ENCODE assay signal across 10 cellular contexts in the genomic region with DNA sequence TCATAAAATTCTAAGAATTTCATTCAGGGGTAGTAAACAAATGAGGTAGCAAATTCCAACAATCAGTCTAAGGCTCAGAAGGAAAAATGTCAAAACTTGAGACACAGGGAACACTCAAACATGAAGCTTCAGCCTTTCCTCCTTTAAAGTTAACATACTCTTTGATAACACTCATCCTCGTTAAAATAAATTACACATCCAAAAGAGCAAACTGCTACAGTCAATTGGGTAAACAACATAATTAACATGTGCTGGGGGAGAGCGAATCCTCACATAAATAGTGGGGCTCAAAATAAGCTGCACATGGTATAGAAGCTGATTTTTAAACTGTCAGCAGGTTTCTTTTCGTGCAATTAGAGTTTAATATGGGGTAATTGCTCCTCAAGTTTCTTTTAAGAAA. TPM values are rescaled to one million over a fixed set of nuclear protein-coding genes. Genes with fewer than 3 reads are reported as not detected.
DNase-seq lines count a peak whose midpoint lies in the region; ATAC-seq and TF ChIP-seq lines count a peak whose summit lies in the region.
"Had no signal": no experiment of that assay in that cellular context is flagged by ENCODE, and none has a peak within 500 bp of the region (broad histone marks: within the 10 kb centered on the region; RNA-seq: fewer than 3 reads in every experiment).

No MANE protein-coding gene starts in this region.

- H3K36me3 ChIP-seq in stomach smooth muscle (ENCODE audit: control insufficient read depth in 2 of 2, insufficient read depth in 2 of 2, low read length in 2 of 2) = peaks cover 0 to 4% of the 10 kb centered on the region in 2 donors

- CTCF ChIA-PET in RWPE1 (lab: Yijun Ruan, JAX) = interaction anchor here (0.6 to 3.0 kb wide), 2 partner anchors 69 to 212 kb away, joined by 3 to 11 read pairs; no protein-coding TSS in a partner anchor

- no peak for ATAC-seq in activated T-cell treated with anti-CD3 and anti-CD28 coated beads, Interleukin-2, amount 50 U/mL, for 72 hours (replicated peaks in 1 of 2)
- ATAC-seq in activated naive CD8-positive, alpha-beta T cell treated with anti-CD3 and anti-CD28 coated beads, Interleukin-2, amount 10 ng/mL, durations not matched to agents 7 days and 5 days (ENCODE audit: low read depth) = no peak
- ATAC-seq in GM19351 (IDR thresholded peaks at IDR 0.05; ENCODE audit: unreplicated experiment) (no peak), HG03175 (IDR thresholded peaks at IDR 0.05; ENCODE audit: unreplicated experiment) (no peak)
- ATAC-seq: left ventricle myocardium superior had no signal

- TF ChIP-seq CTCF in RWPE1 (conservative IDR thresholded peaks at IDR 0.05; ENCODE audit: low read depth) = no peak

- H3K27ac ChIP-seq in stomach smooth muscle (ENCODE audit: low read length) = peak overlapping the region; percentile 88
- H3K27ac ChIP-seq in RWPE1 = no peak overlapping the region

- POLR2A ChIA-PET in activated naive CD8-positive, alpha-beta T cell treated with anti-CD3 and anti-CD28 coated beads, Interleukin-2, amount 10 ng/mL, durations not matched to agents 7 days and 5 days (lab: Charles Lee) = interaction anchor here (0.9 to 1.2 kb wide), 2 partner anchors 46 to 122 kb away, joined by 4 to 5 read pairs; a partner anchor contains a TSS
- POLR2A ChIA-PET in RWPE1 (lab: Yijun Ruan, JAX; ENCODE audit: low non-redundant PET) = no interaction called here

- peaks cover 87% of the 10 kb centered on the region for H3K4me1 Mint-ChIP-seq in activated T-cell treated with anti-CD3 and anti-CD28 coated beads, Interleukin-2, amount 50 U/mL, for 72 hours (ENCODE audit: low read depth)
- peaks cover 59% of the 10 kb centered on the region for H3K4me1 Mint-ChIP-seq in activated naive CD8-positive, alpha-beta T cell treated with anti-CD3 and anti-CD28 coated beads, Interleukin-2, amount 10 ng/mL, durations not matched to agents 7 days and 5 days

- H3K4me3 Mint-ChIP-seq in activated T-cell treated with anti-CD3 and anti-CD28 coated beads, Interleukin-2, amount 50 U/mL, for 72 hours = peak overlapping the region; percentile 55 to 89
- H3K4me3 Mint-ChIP-seq in activated naive CD8-positive, alpha-beta T cell treated with anti-CD3 and anti-CD28 coated beads, Interleukin-2, amount 10 ng/mL, durations not matched to agents 7 days and 5 days = peak overlapping the region; percentile 27

- peak overlapping the region; percentile 1; the same call in 1 of the 2 replicates for H3K4me3 ChIP-seq in iPS-18c (ENCODE audit: insufficient read depth, low read depth, low read length)
- peak overlapping the region; percentile 28 to 94 for H3K4me3 ChIP-seq in stomach smooth muscle (ENCODE audit: low read length in 2 of 2)

- peak overlapping the region; percentile 24 to 66 for H3K9ac ChIP-seq in stomach smooth muscle (ENCODE audit: low read length in 2 of 2)

- H3K36me3 Mint-ChIP-seq in activated T-cell treated with anti-CD3 and anti-CD28 coated beads, Interleukin-2, amount 50 U/mL, for 72 hours (ENCODE audit: insufficient read depth in 2 of 2) = peaks cover 5 to 20% of the 10 kb centered on the region in 2 donors
- H3K36me3 Mint-ChIP-seq in activated naive CD8-positive, alpha-beta T cell treated with anti-CD3 and anti-CD28 coated beads, Interleukin-2, amount 10 ng/mL, durations not matched to agents 7 days and 5 days = peaks cover 32% of the 10 kb centered on the region

- peak overlapping the region; percentile 86 for H3K27ac Mint-ChIP-seq in activated T-cell treated with anti-CD3 and anti-CD28 coated beads, Interleukin-2, amount 50 U/mL, for 72 hours
- H3K27ac Mint-ChIP-seq in activated naive CD8-positive, alpha-beta T cell treated with anti-CD3 and anti-CD28 coated beads, Interleukin-2, amount 10 ng/mL, durations not matched to agents 7 days and 5 days = no peak overlapping the region

- DNase-seq in activated T-cell treated with anti-CD3 and anti-CD28 coated beads, Interleukin-2, amount 50 U/mL, for 72 hours = no peak
- DNase-seq in activated T-cell treated with anti-CD3 and anti-CD28 coated beads, Interleukin-2, amount 50 U/mL, for 48 hours = no peak
- no peak for DNase-seq in activated naive CD8-positive, alpha-beta T cell treated with anti-CD3 and anti-CD28 coated beads, Interleukin-2, amount 10 ng/mL, durations not matched to agents 7 days and 5 days
- no peak for DNase-seq in RWPE1 (ENCODE audit: low spot score)
- DNase-seq: left ventricle myocardium superior, T1000 had no signal

- H3K4me1 ChIP-seq in stomach smooth muscle (ENCODE audit: control insufficient read depth, insufficient read depth, low read length) = peaks cover 23% of the 10 kb centered on the region

- H3K9me3 ChIP-seq in iPS-18c (ENCODE audit: control insufficient read depth, insufficient read depth, low read length) = no peaks in the 10 kb centered on the region
- no peaks in the 10 kb centered on the region for H3K9me3 ChIP-seq in stomach smooth muscle (ENCODE audit: control insufficient read depth in 2 of 2, low read length in 2 of 2)

- no peaks in the 10 kb centered on the region for H3K9me3 Mint-ChIP-seq in activated T-cell treated with anti-CD3 and anti-CD28 coated beads, Interleukin-2, amount 50 U/mL, for 72 hours
- H3K9me3 Mint-ChIP-seq in activated naive CD8-positive, alpha-beta T cell treated with anti-CD3 and anti-CD28 coated beads, Interleukin-2, amount 10 ng/mL, durations not matched to agents 7 days and 5 days = no peaks in the 10 kb centered on the region

- no peaks in the 10 kb centered on the region for H3K27me3 Mint-ChIP-seq in activated T-cell treated with anti-CD3 and anti-CD28 coated beads, Interleukin-2, amount 50 U/mL, for 72 hours (ENCODE audit: low read depth)
- H3K27me3 Mint-ChIP-seq in activated naive CD8-positive, alpha-beta T cell treated with anti-CD3 and anti-CD28 coated beads, Interleukin-2, amount 10 ng/mL, durations not matched to agents 7 days and 5 days = no peaks in the 10 kb centered on the region

- no peaks in the 10 kb centered on the region for H3K27me3 ChIP-seq in stomach smooth muscle (ENCODE audit: control insufficient read depth in 1 of 2, insufficient read depth in 2 of 2, low read length in 2 of 2)

RNA-seq across cellular contexts. Expression of a gene that starts 12.9 kb away (rescaled TPM):
- 100 to 1,000 TPM; 209 to 218 TPM for total RNA-seq in activated T-cell treated with anti-CD3 and anti-CD28 coated beads, Interleukin-2, amount 50 U/mL, for 72 hours
- 100 to 1,000 TPM; 149 to 155 TPM for total RNA-seq in activated naive CD8-positive, alpha-beta T cell treated with anti-CD3 and anti-CD28 coated beads, Interleukin-2, amount 10 ng/mL, durations not matched to agents 7 days and 5 days
